In the genomic region with DNA sequence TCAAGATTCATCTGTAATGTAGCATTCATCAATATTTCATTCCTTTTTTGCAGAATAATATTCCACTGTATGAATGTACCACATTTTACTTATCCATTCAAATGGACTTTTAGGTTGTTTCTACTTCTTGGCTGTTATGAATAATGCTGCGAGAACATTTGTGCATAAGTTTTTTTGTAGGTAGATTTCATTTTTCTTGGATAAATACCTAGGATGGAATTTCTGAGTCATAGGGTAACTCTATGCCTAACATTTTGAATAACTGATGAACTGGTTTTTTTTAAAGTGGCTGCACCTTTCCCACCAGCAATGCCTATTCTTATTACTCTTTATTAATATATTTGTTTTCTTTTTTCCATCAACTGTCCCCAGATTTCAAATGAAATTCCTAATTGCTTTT, we compare ENCODE assay signal across 27 cellular contexts.
"Had no signal": no experiment of that assay in that cellular context is flagged by ENCODE, and none has a peak within 500 bp of the region (broad histone marks: within the 10 kb centered on the region; RNA-seq: fewer than 3 reads in every experiment).

No MANE protein-coding gene starts in this region.

- DNase-seq: cortex of kidney; effector memory CD8-positive, alpha-beta T cell; erythroblast; esophagus squamous epithelium; gastrocnemius medialis; head of caudate nucleus; kidney; mesenchymal stem cell; mucosa of descending colon; naive B cell; ovary; posterior cingulate gyrus; psoas muscle; right cardiac atrium; sigmoid colon; stimulated activated CD4-positive, alpha-beta T cell treated with anti-CD3 and anti-CD28 coated beads, Interleukin-4, amount 100 ng/mL, for 4 hours; stimulated activated naive CD8-positive, alpha-beta T cell treated with anti-CD3 and anti-CD28 coated beads, Interleukin-15, Interleukin-2, amounts not matched to agents 100 U/mL and 50 U/mL, for 24 hours; substantia nigra; testis; tibial artery had no signal

- H3K36me3 Mint-ChIP-seq: mesothelial cell of epicardium; naive B cell; natural killer cell treated with Interleukin-12 subunit alpha and Interleukin-12 subunit beta and Interleukin-15 and Interleukin-18, amount 100 ng/mL, for 72 hours; neural progenitor cell; stimulated activated memory B cell treated with anti-CD40 and anti-IgM and Interleukin-4, amounts not matched to agents 10 μg/mL and 1 μg/mL and 100 μg/mL, for 72 hours; type B pancreatic cell had no signal

- H3K4me2 ChIP-seq: neural progenitor cell had no signal

- H3K27ac ChIP-seq: neural progenitor cell, ovary, psoas muscle, sigmoid colon, testis, tibial artery had no signal

- H3K4me3 ChIP-seq: esophagus squamous epithelium, gastrocnemius medialis, lung, mucosa of descending colon, neural progenitor cell, ovary, psoas muscle, sigmoid colon, testis, tibial artery had no signal

- H3K9me3 Mint-ChIP-seq: effector memory CD8-positive, alpha-beta T cell; mesothelial cell of epicardium; naive B cell; natural killer cell treated with Interleukin-12 subunit alpha and Interleukin-12 subunit beta and Interleukin-15 and Interleukin-18, amount 100 ng/mL, for 72 hours; neural progenitor cell; stimulated activated memory B cell treated with anti-CD40 and anti-IgM and Interleukin-4, amounts not matched to agents 10 μg/mL and 1 μg/mL and 100 μg/mL, for 72 hours; type B pancreatic cell had no signal

- H3K36me3 ChIP-seq: esophagus squamous epithelium, gastrocnemius medialis, neural progenitor cell, ovary, sigmoid colon, tibial artery had no signal

- H3K27me3 Mint-ChIP-seq: effector memory CD8-positive, alpha-beta T cell; type B pancreatic cell had no signal

- H3K9me3 ChIP-seq: esophagus squamous epithelium, gastrocnemius medialis, mucosa of descending colon, ovary, psoas muscle, sigmoid colon, testis, tibial artery had no signal

- H3K27me3 ChIP-seq: esophagus squamous epithelium, gastrocnemius medialis, neural progenitor cell, ovary, sigmoid colon, testis, tibial artery had no signal

- H3K4me1 Mint-ChIP-seq: naive B cell; stimulated activated memory B cell treated with anti-CD40 and anti-IgM and Interleukin-4, amounts not matched to agents 10 μg/mL and 1 μg/mL and 100 μg/mL, for 72 hours had no signal

- H3K4me3 Mint-ChIP-seq: mesothelial cell of epicardium; naive B cell; natural killer cell treated with Interleukin-12 subunit alpha and Interleukin-12 subunit beta and Interleukin-15 and Interleukin-18, amount 100 ng/mL, for 72 hours; neural progenitor cell; stimulated activated memory B cell treated with anti-CD40 and anti-IgM and Interleukin-4, amounts not matched to agents 10 μg/mL and 1 μg/mL and 100 μg/mL, for 72 hours; type B pancreatic cell had no signal

- H3K27ac Mint-ChIP-seq: mesothelial cell of epicardium; naive B cell; natural killer cell treated with Interleukin-12 subunit alpha and Interleukin-12 subunit beta and Interleukin-15 and Interleukin-18, amount 100 ng/mL, for 72 hours; stimulated activated memory B cell treated with anti-CD40 and anti-IgM and Interleukin-4, amounts not matched to agents 10 μg/mL and 1 μg/mL and 100 μg/mL, for 72 hours; type B pancreatic cell had no signal

- H3K9ac ChIP-seq: neural progenitor cell had no signal

- H3K4me1 ChIP-seq: testis had no signal

- H2AFZ ChIP-seq: neural progenitor cell had no signal

- ATAC-seq: effector memory CD8-positive, alpha-beta T cell; gastrocnemius medialis; left lobe of liver; mucosa of descending colon; natural killer cell treated with Interleukin-12 subunit alpha and Interleukin-12 subunit beta and Interleukin-15 and Interleukin-18, amount 100 ng/mL, for 72 hours; psoas muscle; right cardiac atrium; stimulated activated memory B cell treated with anti-CD40 and anti-IgM and Interleukin-4, amounts not matched to agents 10 μg/mL and 1 μg/mL and 100 μg/mL, for 72 hours; stimulated activated naive CD8-positive, alpha-beta T cell treated with anti-CD3 and anti-CD28 coated beads, Interleukin-15, Interleukin-2, amounts not matched to agents 100 U/mL and 50 U/mL, for 24 hours had no signal
